ENCODE assay signal across 30 cellular contexts in genomic region chr1:152969036-152969435, GRCh38. TPM values are rescaled to one million over a fixed set of nuclear protein-coding genes. Genes with fewer than 3 reads are reported as not detected.
"Had no signal": no experiment of that assay in that cellular context is flagged by ENCODE, and none has a peak within 500 bp of the region (broad histone marks: within the 10 kb centered on the region; RNA-seq: fewer than 3 reads in every experiment).

No MANE protein-coding gene starts in this region.

- H3K4me3 Mint-ChIP-seq: activated B cell treated with CpG ODN at 0.5 μM for 24 hours; activated CD4-positive, alpha-beta T cell treated with anti-CD3 and anti-CD28 coated beads, Interleukin-2, amount 10 ng/mL, durations not matched to agents 24 days and 14 days; activated CD8-positive, alpha-beta memory T cell treated with anti-CD3 and anti-CD28 coated beads, Interleukin-2, amount 10 ng/mL, durations not matched to agents 7 days and 5 days; activated T-cell treated with anti-CD3 and anti-CD28 coated beads, Interleukin-2, amount 50 U/mL, for 24 hours; T-cell had no signal

- H3K4me1 Mint-ChIP-seq: activated B cell treated with CpG ODN at 0.5 μM for 24 hours, T-cell had no signal

- H3K36me3 Mint-ChIP-seq: activated CD8-positive, alpha-beta memory T cell treated with anti-CD3 and anti-CD28 coated beads, Interleukin-2, amount 10 ng/mL, durations not matched to agents 7 days and 5 days; activated naive CD4-positive, alpha-beta T cell treated with anti-CD3 and anti-CD28 coated beads, Interleukin-2, amount 50 U/mL, for 72 hours; T-cell had no signal

- DNase-seq: activated B cell treated with CpG ODN at 0.5 μM for 24 hours; activated CD4-positive, alpha-beta T cell treated with anti-CD3 and anti-CD28 coated beads for 1 hour; activated CD4-positive, alpha-beta T cell treated with anti-CD3 and anti-CD28 coated beads, Interleukin-2, amount 10 ng/mL, durations not matched to agents 24 days and 14 days; activated CD4-positive, alpha-beta T cell treated with anti-CD3 and anti-CD28 coated beads, Interleukin-2, amount 50 U/mL, for 48 hours; activated CD8-positive, alpha-beta memory T cell treated with anti-CD3 and anti-CD28 coated beads, Interleukin-2, amount 10 ng/mL, durations not matched to agents 7 days and 5 days; activated effector memory CD4-positive, alpha-beta T cell treated with anti-CD3 and anti-CD28 coated beads, Interleukin-2, amount 50 U/mL, for 16 hours; activated naive CD4-positive, alpha-beta T cell treated with Interleukin-2 at 50 U/mL for 16 hours; activated T-cell treated with anti-CD3 and anti-CD28 coated beads, Interleukin-2, amount 50 U/mL, for 24 hours; anterior cingulate cortex; cerebellar nuclear complex; KG1; NCI-H1092 treated with DMSO at 0.1 percent for 48 hours; NCI-H1417 treated with DMSO at 0.1 percent for 48 hours; NCI-H1694; NCI-H2029; NCI-H2107; NCI-H2171 treated with DMSO at 0.1 percent for 48 hours; NCI-H226; NCI-H510A; NCI-H69; PC-3; SHP77 treated with DMSO at 0.1 percent for 48 hours; T-cell; T1000 had no signal

- H3K27me3 Mint-ChIP-seq: activated CD4-positive, alpha-beta T cell treated with anti-CD3 and anti-CD28 coated beads, Interleukin-2, amount 10 ng/mL, durations not matched to agents 24 days and 14 days had no signal

- ATAC-seq: activated CD8-positive, alpha-beta memory T cell treated with anti-CD3 and anti-CD28 coated beads, Interleukin-2, amount 10 ng/mL, durations not matched to agents 7 days and 5 days; PC-3; T-cell had no signal

- FAIRE-seq: RCC 7860, TTC549 had no signal

- H3K27ac Mint-ChIP-seq: activated B cell treated with CpG ODN at 0.5 μM for 24 hours; activated CD4-positive, alpha-beta T cell treated with anti-CD3 and anti-CD28 coated beads, Interleukin-2, amount 10 ng/mL, durations not matched to agents 24 days and 14 days; activated CD8-positive, alpha-beta memory T cell treated with anti-CD3 and anti-CD28 coated beads, Interleukin-2, amount 10 ng/mL, durations not matched to agents 7 days and 5 days; activated naive CD4-positive, alpha-beta T cell treated with anti-CD3 and anti-CD28 coated beads, Interleukin-2, amount 50 U/mL, for 72 hours; activated T-cell treated with anti-CD3 and anti-CD28 coated beads, Interleukin-2, amount 50 U/mL, for 24 hours; T-cell had no signal

- H3K9me3 Mint-ChIP-seq: activated B cell treated with CpG ODN at 0.5 μM for 24 hours; activated CD4-positive, alpha-beta T cell treated with anti-CD3 and anti-CD28 coated beads, Interleukin-2, amount 10 ng/mL, durations not matched to agents 24 days and 14 days; activated naive CD4-positive, alpha-beta T cell treated with anti-CD3 and anti-CD28 coated beads, Interleukin-2, amount 50 U/mL, for 72 hours; activated T-cell treated with anti-CD3 and anti-CD28 coated beads, Interleukin-2, amount 50 U/mL, for 24 hours; T-cell had no signal

RNA-seq across cellular contexts. Expression of gene SPRR4, which starts 1.4 kb away (rescaled TPM):
- total RNA-seq: activated B cell treated with CpG ODN at 0.5 μM for 24 hours; activated CD4-positive, alpha-beta T cell treated with anti-CD3 and anti-CD28 coated beads, Interleukin-2, amount 10 ng/mL, durations not matched to agents 24 days and 14 days; activated CD8-positive, alpha-beta memory T cell treated with anti-CD3 and anti-CD28 coated beads, Interleukin-2, amount 10 ng/mL, durations not matched to agents 7 days and 5 days; activated naive CD4-positive, alpha-beta T cell treated with anti-CD3 and anti-CD28 coated beads, Interleukin-2, amount 50 U/mL, for 72 hours; cardiac septum; MCF 10A; PC-3; T-cell had no signal
- polyA plus RNA-seq: adipose tissue had no signal

RNA-seq across cellular contexts. Expression of gene SPRR1A, which starts 14.8 kb away (rescaled TPM):
- total RNA-seq: activated B cell treated with CpG ODN at 0.5 μM for 24 hours; activated CD4-positive, alpha-beta T cell treated with anti-CD3 and anti-CD28 coated beads, Interleukin-2, amount 10 ng/mL, durations not matched to agents 24 days and 14 days; activated CD8-positive, alpha-beta memory T cell treated with anti-CD3 and anti-CD28 coated beads, Interleukin-2, amount 10 ng/mL, durations not matched to agents 7 days and 5 days; activated naive CD4-positive, alpha-beta T cell treated with anti-CD3 and anti-CD28 coated beads, Interleukin-2, amount 50 U/mL, for 72 hours; cardiac septum; MCF 10A; PC-3; T-cell had no signal

RNA-seq across cellular contexts. Expression of gene SPRR5, which starts 22.0 kb away (rescaled TPM):
- total RNA-seq: activated B cell treated with CpG ODN at 0.5 μM for 24 hours; activated CD4-positive, alpha-beta T cell treated with anti-CD3 and anti-CD28 coated beads, Interleukin-2, amount 10 ng/mL, durations not matched to agents 24 days and 14 days; activated CD8-positive, alpha-beta memory T cell treated with anti-CD3 and anti-CD28 coated beads, Interleukin-2, amount 10 ng/mL, durations not matched to agents 7 days and 5 days; activated naive CD4-positive, alpha-beta T cell treated with anti-CD3 and anti-CD28 coated beads, Interleukin-2, amount 50 U/mL, for 72 hours; cardiac septum; MCF 10A; PC-3; T-cell had no signal
- polyA plus RNA-seq: adipose tissue had no signal

RNA-seq across cellular contexts. Expression of gene SPRR3, which starts 32.5 kb away (rescaled TPM):
- total RNA-seq: activated B cell treated with CpG ODN at 0.5 μM for 24 hours; activated CD4-positive, alpha-beta T cell treated with anti-CD3 and anti-CD28 coated beads, Interleukin-2, amount 10 ng/mL, durations not matched to agents 24 days and 14 days; activated CD8-positive, alpha-beta memory T cell treated with anti-CD3 and anti-CD28 coated beads, Interleukin-2, amount 10 ng/mL, durations not matched to agents 7 days and 5 days; activated naive CD4-positive, alpha-beta T cell treated with anti-CD3 and anti-CD28 coated beads, Interleukin-2, amount 50 U/mL, for 72 hours; cardiac septum; MCF 10A; T-cell had no signal
